In genomic region chr10:97490592-97490991, GRCh38 we compare ENCODE assay signal across 1 cellular context.
TF ChIP-seq lines count a peak whose summit lies in the region.

No MANE protein-coding gene starts in this region.

TF ChIP-seq in IMR-90, 13 proteins besides CTCF, POLR2A, EP300 and RAD21:
- TF ChIP-seq MAFK (IDR thresholded peaks at IDR 0.05; ENCODE audit: low read depth, low read length) (no peak), NFE2L2 (IDR thresholded peaks at IDR 0.05; ENCODE audit: low read depth, low read length) (no peak), MAZ (IDR thresholded peaks at IDR 0.05; ENCODE audit: borderline replicate concordance, low read depth, low read length) (no peak), RCOR1 (IDR thresholded peaks at IDR 0.05; ENCODE audit: insufficient replicate concordance, low read length) (no peak), CEBPB (IDR thresholded peaks at IDR 0.05; ENCODE audit: low read depth, low read length) (no peak), ELK1 (IDR thresholded peaks at IDR 0.05; ENCODE audit: borderline replicate concordance, low read depth, low read length) (no peak)
